In the genomic region with DNA sequence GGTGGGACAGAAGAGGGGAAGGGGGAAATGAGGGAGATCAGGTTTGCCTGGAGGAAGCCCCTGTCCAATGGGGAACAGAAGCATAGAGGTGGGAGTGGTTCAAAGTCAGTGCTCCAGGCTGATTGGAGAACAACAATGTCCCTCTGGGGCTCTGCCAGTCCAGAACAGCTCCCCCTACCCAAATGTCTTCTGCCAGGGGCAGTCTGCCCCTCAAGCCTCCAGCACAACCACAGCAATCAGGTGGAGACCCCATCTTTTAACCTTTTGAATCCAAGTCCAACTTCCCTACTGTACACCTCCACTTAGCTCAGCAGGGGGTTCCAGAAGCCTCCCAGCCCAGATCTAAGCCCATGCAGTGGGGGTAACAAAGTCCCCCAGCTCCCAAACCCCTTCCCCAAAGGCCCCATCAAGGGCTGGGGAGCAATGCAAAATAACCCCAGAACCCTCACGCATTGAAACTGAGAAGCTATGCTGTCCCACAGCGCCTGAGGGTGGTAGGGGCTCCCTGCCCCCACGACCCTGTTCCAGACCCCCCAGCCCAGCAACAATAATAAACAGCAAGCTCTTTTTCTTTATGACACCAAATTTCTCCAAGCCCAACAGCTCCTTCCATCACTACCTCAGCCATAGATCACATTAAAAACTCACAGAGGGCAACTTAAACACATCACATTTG, we compare ENCODE assay signal across 8 cellular contexts. TPM values are rescaled to one million over a fixed set of nuclear protein-coding genes. Genes with fewer than 3 reads are reported as not detected.
DNase-seq lines count a peak whose midpoint lies in the region; FAIRE-seq and TF ChIP-seq lines count a peak whose summit lies in the region.

No MANE protein-coding gene starts in this region.

- H3K9ac ChIP-seq in astrocyte (ENCODE audit: low read length): no peak overlapping the region

- FAIRE-seq in astrocyte (lab: Jason Lieb, UNC): no peak
- no peak for FAIRE-seq in HTR-8/SVneo (lab: Jason Lieb, UNC)

- H3K79me2 ChIP-seq in astrocyte (ENCODE audit: insufficient read depth, low read length): peaks cover 75% of the 10 kb centered on the region

- no peaks in the 10 kb centered on the region for H3K36me3 ChIP-seq in astrocyte (ENCODE audit: insufficient read depth, low read length)

- H2AFZ ChIP-seq in astrocyte (ENCODE audit: low read depth, low read length): no peak overlapping the region

- H3K27ac ChIP-seq in astrocyte (ENCODE audit: low read depth, low read length): no peak overlapping the region

- H3K4me1 ChIP-seq in astrocyte (ENCODE audit: insufficient read depth, low read length): peaks cover 58% of the 10 kb centered on the region

- peak overlapping the region; percentile 97 for H3K4me2 ChIP-seq in astrocyte (ENCODE audit: low read length)

- H3K4me3 ChIP-seq in AG10803 (ENCODE audit: low read length) (peak overlapping the region; percentile 97), astrocyte (ENCODE audit: insufficient read depth, low read depth, low read length) (no peak overlapping the region)

- no peaks in the 10 kb centered on the region for H3K9me3 Mint-ChIP-seq in HFFc6
- no peaks in the 10 kb centered on the region for H3K9me3 Mint-ChIP-seq in astrocyte (ENCODE audit: unreplicated experiment)

- no peaks in the 10 kb centered on the region for H3K27me3 ChIP-seq in astrocyte (ENCODE audit: insufficient read depth, low read length)

- no peaks in the 10 kb centered on the region for H3K9me3 ChIP-seq in astrocyte (ENCODE audit: insufficient read depth, low read depth, low read length)

- H3K27me3 Mint-ChIP-seq in HFFc6 (ENCODE audit: insufficient read depth) (peaks cover 2% of the 10 kb centered on the region), astrocyte (ENCODE audit: low read depth, unreplicated experiment) (no peaks in the 10 kb centered on the region)

- TF ChIP-seq CTCF in AG10803 (conservative IDR thresholded peaks at IDR 0.05; ENCODE audit: low read length) (no peak), HFFc6 (IDR thresholded peaks at IDR 0.05) (peak; percentile 41; the same call in 1 of the 2 replicates), astrocyte (IDR thresholded peaks at IDR 0.05; ENCODE audit: insufficient read depth, low read depth, low read length) (no peak)

- H3K27ac Mint-ChIP-seq in HFFc6 (peak overlapping the region; percentile 34), astrocyte (ENCODE audit: unreplicated experiment) (peak overlapping the region; percentile 1)

- no peaks in the 10 kb centered on the region; the same call in 1 of the 2 replicates for H3K36me3 Mint-ChIP-seq in HFFc6 (ENCODE audit: low read depth)
- H3K36me3 Mint-ChIP-seq in astrocyte (ENCODE audit: low read depth, unreplicated experiment): no peaks in the 10 kb centered on the region

- H3K4me3 Mint-ChIP-seq in HFFc6: peak overlapping the region; percentile 73
- H3K4me3 Mint-ChIP-seq in astrocyte (ENCODE audit: unreplicated experiment): peak overlapping the region; percentile 94

- H4K20me1 ChIP-seq in astrocyte (ENCODE audit: insufficient read depth, low read length): peaks cover 71% of the 10 kb centered on the region

- no peak for DNase-seq in AG10803 (ENCODE audit: low read depth)
- DNase-seq in HFFc6: no peak
- no peak for DNase-seq in astrocyte (ENCODE audit: low read depth)
- peak; percentile 74 for DNase-seq in myocyte (ENCODE audit: low read depth)
- DNase-seq in NCI-H2029 (lab: John Stamatoyannopoulos, UW): no peak
- DNase-seq in COR-L47 (lab: John Stamatoyannopoulos, UW): no peak
- DNase-seq in HTR-8/SVneo (ENCODE audit: insufficient read length, low spot score): no peak
- DNase-seq in DMS153 (lab: John Stamatoyannopoulos, UW): no peak

- peaks cover 6% of the 10 kb centered on the region for H3K4me1 Mint-ChIP-seq in HFFc6 (ENCODE audit: low read depth)
- peaks cover 27% of the 10 kb centered on the region for H3K4me1 Mint-ChIP-seq in astrocyte (ENCODE audit: low read depth, unreplicated experiment)

RNA-seq across cellular contexts. Expression of gene AHDC1, which starts 3.3 kb away (rescaled TPM):
- 10 to 100 TPM; 30.7 to 53.2 (median 34.7) TPM for total RNA-seq in HFFc6 (2021; fragmentation: NEBNext Ultra II Directional; extraction: Animal tissue kit (Norgen Biotek cat#: 25700))
- 74.0 and 75.7 TPM in 2 replicates for total RNA-seq in astrocyte
- 46.6 and 55.3 TPM in 2 replicates for total RNA-seq in myocyte
- polyA plus RNA-seq in myocyte (2012): 67.3 TPM

RNA-seq across cellular contexts. Expression of gene FGR, which starts 34.3 kb away (rescaled TPM):
- total RNA-seq in HFFc6 (2021; fragmentation: NEBNext Ultra II Directional; extraction: Animal tissue kit (Norgen Biotek cat#: 25700)): not detected
- 0.17 TPM in 1 of 2 replicates, not detected in the other for total RNA-seq in astrocyte
- 0.05 and 0.29 TPM in 2 replicates for total RNA-seq in myocyte
- polyA plus RNA-seq in myocyte (2012): not detected
